In the genomic region with DNA sequence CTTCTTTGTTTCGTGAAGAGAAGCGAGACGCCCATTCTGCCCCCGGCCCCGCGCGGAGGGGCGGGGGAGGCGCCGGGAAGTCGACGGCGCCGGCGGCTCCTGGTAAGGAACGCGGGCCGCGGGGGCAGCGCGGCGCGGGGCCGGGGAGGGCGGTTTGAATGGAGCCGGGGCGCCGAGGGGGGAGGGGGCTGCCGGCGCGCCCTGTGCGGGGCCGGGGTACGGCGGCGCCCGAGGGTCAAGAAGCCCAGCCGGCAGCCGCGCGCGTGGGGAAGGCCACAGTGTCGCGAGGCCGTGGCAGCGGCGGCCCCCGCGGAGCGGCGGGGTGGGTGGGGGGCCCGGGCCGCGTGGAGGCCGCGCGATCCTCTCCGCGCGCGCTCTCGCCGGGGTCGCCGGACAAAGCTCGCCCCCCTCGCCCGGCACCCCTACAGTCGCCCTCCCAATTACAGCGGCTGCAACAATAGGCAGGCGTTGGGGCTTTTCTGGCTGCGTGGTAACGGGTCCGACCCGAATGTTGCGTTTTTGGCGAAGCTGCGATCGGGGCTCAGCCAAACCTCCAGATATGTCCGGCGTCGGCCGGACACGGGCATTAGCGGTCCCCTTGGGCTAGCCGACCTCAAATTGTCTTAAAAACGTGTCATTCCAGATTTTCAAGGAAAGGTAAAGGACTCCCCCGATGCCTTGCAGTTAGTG, we compare ENCODE assay signal across 8 cellular contexts. TPM values are rescaled to one million over a fixed set of nuclear protein-coding genes. Genes with fewer than 3 reads are reported as not detected.
DNase-seq lines count a peak whose midpoint lies in the region; ATAC-seq and TF ChIP-seq lines count a peak whose summit lies in the region.

No MANE protein-coding gene starts in this region.

- H3K9ac ChIP-seq in colonic mucosa (ENCODE audit: low read depth in 2 of 2, low read length in 2 of 2) (peak overlapping the region; percentile 74 to 84), stomach smooth muscle (ENCODE audit: low read length in 2 of 2) (peak overlapping the region; percentile 84 to 94)

- in situ Hi-C loops in GM13976 (cut with MboI; ENCODE audit: low sequenced_read_pairs, unreplicated experiment): no loop called here

- H3K4me1 ChIP-seq in colonic mucosa: no peaks in the 10 kb centered on the region
- H3K4me1 ChIP-seq in left lung: peaks cover 17 to 44% of the 10 kb centered on the region in 2 donors
- peaks cover 11% of the 10 kb centered on the region for H3K4me1 ChIP-seq in stomach smooth muscle (ENCODE audit: control insufficient read depth, insufficient read depth, low read length)

- H3K27me3 ChIP-seq in colonic mucosa (no peaks in the 10 kb centered on the region), left lung (no peaks in the 10 kb centered on the region), stomach smooth muscle (ENCODE audit: control insufficient read depth in 1 of 2, insufficient read depth in 2 of 2, low read length in 2 of 2) (no peaks in the 10 kb centered on the region)

- no peak for TF ChIP-seq CTCF in 22Rv1 (IDR thresholded peaks at IDR 0.05)
- no peak for TF ChIP-seq CTCF in GM13976 (IDR thresholded peaks at IDR 0.05; ENCODE audit: borderline replicate concordance, control extremely low read depth, extremely low read depth, insufficient read depth, missing control alignments)
- no peak for TF ChIP-seq CTCF in colonic mucosa (IDR thresholded peaks at IDR 0.05)
- TF ChIP-seq CTCF in left lung (IDR thresholded peaks at IDR 0.05): no peak

- DNase-seq in GM13976 (ENCODE audit: low spot score) (peak; percentile 51), RKO (ENCODE audit: low spot score) (peak; percentile 47), colonic mucosa (peak; percentile 43), left lung (no peak)

- H3K36me3 ChIP-seq in colonic mucosa (no peaks in the 10 kb centered on the region), left lung (no peaks in the 10 kb centered on the region), stomach smooth muscle (ENCODE audit: control insufficient read depth in 2 of 2, insufficient read depth in 2 of 2, low read length in 2 of 2) (no peaks in the 10 kb centered on the region)

- H3K4me3 ChIP-seq in colonic mucosa (peak overlapping the region; percentile 93), left lung (peak overlapping the region; percentile 65 to 83), stomach smooth muscle (ENCODE audit: low read length in 2 of 2) (peak overlapping the region; percentile 88 to 92)

- ATAC-seq in HG02885 (IDR thresholded peaks at IDR 0.05; ENCODE audit: poor library complexity, unreplicated experiment): peak; percentile 36
- ATAC-seq in left lung: peak; percentile 41
- ATAC-seq in GM18517 (IDR thresholded peaks at IDR 0.05; ENCODE audit: unreplicated experiment): no peak

- H3K9me3 ChIP-seq in colonic mucosa: no peaks in the 10 kb centered on the region
- H3K9me3 ChIP-seq in left lung: no peaks in the 10 kb centered on the region
- no peaks in the 10 kb centered on the region for H3K9me3 ChIP-seq in stomach smooth muscle (ENCODE audit: control insufficient read depth in 2 of 2, low read length in 2 of 2)

- H3K27ac ChIP-seq in 22Rv1 (peak overlapping the region; percentile 79), colonic mucosa (peak overlapping the region; percentile 71), left lung (peak overlapping the region; percentile 86 to 93), stomach smooth muscle (ENCODE audit: low read length) (peak overlapping the region; percentile 67)

- intact Hi-C loops in colonic mucosa (cut with DNase I): no loop called here
- intact Hi-C loops in left lung (cut with DNase I): no loop called here

RNA-seq across cellular contexts. Expression of a gene that starts 0.4 kb away (rescaled TPM):
- total RNA-seq in colonic mucosa: 100 to 1,000 TPM in 1 of 2 donors, 10 to 100 TPM in 1; 73.8 to 141 TPM
- total RNA-seq in left lung: 100 to 1,000 TPM in 1 of 2 donors, 10 to 100 TPM in 1; 98.3 to 101 TPM

RNA-seq across cellular contexts. Expression of a gene that starts 32.6 kb away (rescaled TPM):
- total RNA-seq in colonic mucosa (10 to 100 TPM; 25.5 to 31.5 TPM), left lung (10 to 100 TPM; 18.8 to 19.5 TPM)

RNA-seq across cellular contexts. Expression of a gene that starts 32.8 kb away (rescaled TPM):
- 10 to 100 TPM; 64.4 to 71.3 TPM for total RNA-seq in colonic mucosa
- 10 to 100 TPM; 68.4 to 77.6 TPM for total RNA-seq in left lung

Comparison
In these comparisons a context has a peak if more than half of its experiments do, and no peak if none do; other contexts are left out.
1. DNase-seq: peak in GM13976 (single experiment), RKO (single experiment) and colonic mucosa (single experiment); none in left lung (0 of 2).
2. Peak in every context shown above with its lines, with median percentiles within 50 percentile points of each other: H3K27ac ChIP-seq and H3K4me3 ChIP-seq.